In the genomic region with DNA sequence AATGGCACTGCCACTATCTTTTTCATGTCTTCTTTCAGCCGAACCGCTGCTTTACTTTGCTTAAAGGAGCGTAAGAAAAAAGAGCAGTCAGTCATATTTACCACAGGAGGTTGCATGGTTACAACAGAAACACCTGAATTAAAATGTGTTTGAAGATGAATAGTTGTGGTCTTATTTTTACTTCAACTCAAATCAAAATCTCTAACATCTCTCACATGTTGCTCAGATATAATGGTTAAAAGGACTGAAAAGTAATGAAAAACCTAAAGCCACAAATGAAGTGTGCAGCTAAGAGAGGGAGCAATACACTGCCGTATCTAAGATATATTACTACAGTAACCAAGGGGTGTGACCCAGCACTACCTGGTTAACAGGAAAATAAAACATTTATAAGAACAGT, we compare ENCODE assay signal across 1 cellular context.
TF ChIP-seq lines count a peak whose summit lies in the region.

No MANE protein-coding gene starts in this region.

TF ChIP-seq in GM12878, 131 proteins besides CTCF, POLR2A, EP300 and RAD21:
- TF ChIP-seq, protein P1, sequence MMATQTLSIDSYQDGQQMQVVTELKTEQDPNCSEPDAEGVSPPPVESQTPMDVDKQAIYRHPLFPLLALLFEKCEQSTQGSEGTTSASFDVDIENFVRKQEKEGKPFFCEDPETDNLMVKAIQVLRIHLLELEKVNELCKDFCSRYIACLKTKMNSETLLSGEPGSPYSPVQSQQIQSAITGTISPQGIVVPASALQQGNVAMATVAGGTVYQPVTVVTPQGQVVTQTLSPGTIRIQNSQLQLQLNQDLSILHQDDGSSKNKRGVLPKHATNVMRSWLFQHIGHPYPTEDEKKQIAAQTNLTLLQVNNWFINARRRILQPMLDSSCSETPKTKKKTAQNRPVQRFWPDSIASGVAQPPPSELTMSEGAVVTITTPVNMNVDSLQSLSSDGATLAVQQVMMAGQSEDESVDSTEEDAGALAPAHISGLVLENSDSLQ (IDR thresholded peaks at IDR 0.05), result peak; percentile 62; the same call in 1 of the 2 replicates
- TF ChIP-seq POLR2AphosphoS5 (IDR thresholded peaks at IDR 0.05; ENCODE audit: low read length), result no peak
- no peak for TF ChIP-seq PAX5 (IDR thresholded peaks at IDR 0.05; ENCODE audit: borderline replicate concordance, low read depth, low read length)
- no peak for TF ChIP-seq RBBP5 (conservative IDR thresholded peaks at IDR 0.05)
TF ChIP-seq in GM12878: peak in this region for 1.
